ENCODE assay signal across 1 cellular context in the genomic region with DNA sequence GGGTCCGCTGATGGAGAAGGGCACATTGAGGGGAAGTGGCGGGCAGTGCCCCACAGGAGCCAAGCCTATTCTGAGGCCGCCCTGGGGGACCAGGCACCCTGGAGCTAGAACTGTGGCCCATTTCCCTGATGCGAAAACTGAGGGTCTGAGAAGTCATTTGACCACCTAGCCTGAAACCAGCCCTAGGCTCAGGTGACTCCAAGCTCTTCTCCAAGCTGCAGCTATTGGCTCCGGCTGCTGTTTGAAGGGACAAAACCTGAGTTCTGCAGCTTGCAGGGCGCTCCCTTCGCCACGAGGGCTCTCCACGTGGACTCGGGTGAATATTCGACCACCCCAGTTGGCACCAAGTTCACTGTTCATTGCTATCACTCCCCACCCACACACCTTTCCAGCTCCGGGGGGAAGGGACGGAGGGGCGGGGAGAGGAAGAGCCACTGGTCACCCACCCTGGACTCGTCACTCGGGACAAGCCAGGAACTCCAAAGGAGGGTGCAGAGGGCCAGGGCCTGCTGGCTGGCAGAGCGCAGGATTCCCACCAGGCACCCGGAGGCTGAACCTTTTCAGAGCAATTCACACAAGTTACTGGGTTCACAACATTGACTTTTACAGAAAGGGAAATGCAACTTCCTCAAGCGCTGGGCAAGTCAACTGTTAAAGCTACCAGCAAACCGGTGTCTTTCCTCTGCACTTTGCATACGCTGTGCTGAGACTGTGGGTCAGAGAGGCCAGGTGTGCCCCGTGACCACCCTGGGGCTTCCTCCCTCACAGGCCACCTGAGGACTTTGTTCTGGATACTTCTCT.
TF ChIP-seq lines count a peak whose summit lies in the region.

No MANE protein-coding gene starts in this region.

TF ChIP-seq in GM12878, 131 proteins besides CTCF, POLR2A, EP300 and RAD21 (continued from another document):
- TF ChIP-seq, protein P1, sequence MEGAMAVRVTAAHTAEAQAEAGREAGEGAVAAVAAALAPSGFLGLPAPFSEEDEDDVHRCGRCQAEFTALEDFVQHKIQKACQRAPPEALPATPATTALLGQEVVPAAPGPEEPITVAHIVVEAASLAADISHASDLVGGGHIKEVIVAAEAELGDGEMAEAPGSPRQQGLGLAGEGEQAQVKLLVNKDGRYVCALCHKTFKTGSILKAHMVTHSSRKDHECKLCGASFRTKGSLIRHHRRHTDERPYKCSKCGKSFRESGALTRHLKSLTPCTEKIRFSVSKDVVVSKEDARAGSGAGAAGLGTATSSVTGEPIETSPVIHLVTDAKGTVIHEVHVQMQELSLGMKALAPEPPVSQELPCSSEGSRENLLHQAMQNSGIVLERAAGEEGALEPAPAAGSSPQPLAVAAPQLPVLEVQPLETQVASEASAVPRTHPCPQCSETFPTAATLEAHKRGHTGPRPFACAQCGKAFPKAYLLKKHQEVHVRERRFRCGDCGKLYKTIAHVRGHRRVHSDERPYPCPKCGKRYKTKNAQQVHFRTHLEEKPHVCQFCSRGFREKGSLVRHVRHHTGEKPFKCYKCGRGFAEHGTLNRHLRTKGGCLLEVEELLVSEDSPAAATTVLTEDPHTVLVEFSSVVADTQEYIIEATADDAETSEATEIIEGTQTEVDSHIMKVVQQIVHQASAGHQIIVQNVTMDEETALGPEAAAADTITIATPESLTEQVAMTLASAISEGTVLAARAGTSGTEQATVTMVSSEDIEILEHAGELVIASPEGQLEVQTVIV (IDR thresholded peaks at IDR 0.05; ENCODE audit: borderline replicate concordance, partially characterized antibody) = no peak
- no peak for TF ChIP-seq SRF (IDR thresholded peaks at IDR 0.05; ENCODE audit: low read depth in 2 of 2, low read length in 2 of 2)
- no peak for TF ChIP-seq SUZ12 (IDR thresholded peaks at IDR 0.05; ENCODE audit: unreplicated experiment)
- no peak for TF ChIP-seq ZSCAN29 (IDR thresholded peaks at IDR 0.05)
- no peak for TF ChIP-seq POLR2AphosphoS5 (IDR thresholded peaks at IDR 0.05; ENCODE audit: low read length)
- no peak; the same call in 1 of the 2 replicates for TF ChIP-seq GATAD2B (conservative IDR thresholded peaks at IDR 0.05; ENCODE audit: low read depth)
TF ChIP-seq in GM12878: peak in this region for 22.
